19 cellular contexts compared by ENCODE assay signal in genomic region chr11:66725646-66726045, GRCh38. TPM values are rescaled to one million over a fixed set of nuclear protein-coding genes. Genes with fewer than 3 reads are reported as not detected.
DNase-seq lines count a peak whose midpoint lies in the region; ATAC-seq and TF ChIP-seq lines count a peak whose summit lies in the region.
"Had no signal": no experiment of that assay in that cellular context is flagged by ENCODE, and none has a peak within 500 bp of the region (broad histone marks: within the 10 kb centered on the region; RNA-seq: fewer than 3 reads in every experiment).

No MANE protein-coding gene starts in this region.

- POLR2A ChIA-PET in AG04449 (lab: Yijun Ruan, JAX) (no interaction called here), HEK293 (lab: Yijun Ruan, JAX) (interaction anchor here (0.6 to 2.0 kb wide), 3 partner anchors 18 to 118 kb away, joined by 3 to 7 read pairs (median 3); no protein-coding TSS in a partner anchor)

- H3K79me2 ChIP-seq in mesendoderm (ENCODE audit: control insufficient read depth, insufficient read depth, low read length), result peaks cover 4% of the 10 kb centered on the region

- H2AK5ac ChIP-seq in mesendoderm (ENCODE audit: low read length), result no peak overlapping the region

- no peak overlapping the region for H3K23ac ChIP-seq in mesendoderm (ENCODE audit: low read length)

- no CpG with 5 or more reads among the region's 10 CpGs for WGBS in mesendoderm (ENCODE audit: extremely low coverage, insufficient coverage, low lambda C conversion rate)

- peaks cover 30% of the 10 kb centered on the region for H3K4me1 Mint-ChIP-seq in brain

- no peak for ATAC-seq in left colon
- ATAC-seq: effector memory CD8-positive, alpha-beta T cell; right cardiac atrium; SK-N-SH treated with all-trans-retinoic acid at 6 μM for 48 hours had no signal

- peaks cover 5% of the 10 kb centered on the region for H3K36me3 Mint-ChIP-seq in brain
- H3K36me3 Mint-ChIP-seq: activated naive CD8-positive, alpha-beta T cell had no signal

- H3K4ac ChIP-seq in mesendoderm (ENCODE audit: low read depth, low read length), result no peak overlapping the region

- H3K27me3 ChIP-seq in mesendoderm (ENCODE audit: insufficient read depth, low read length, poor library complexity) (no peaks in the 10 kb centered on the region), colonic mucosa (peaks cover 11% of the 10 kb centered on the region)
- H3K27me3 ChIP-seq: vagina had no signal

- intact Hi-C loops in colonic mucosa (cut with DNase I), result no loop called here
- intact Hi-C loops in left colon (cut with DNase I, micrococcal nuclease), result no loop called here

- H3K27me3 Mint-ChIP-seq in brain, result peaks cover 3% of the 10 kb centered on the region

- no peak overlapping the region for H4K5ac ChIP-seq in mesendoderm (ENCODE audit: low read length)

- H3K4me2 ChIP-seq in mesendoderm (ENCODE audit: low read length), result no peak overlapping the region

- TF ChIP-seq CTCF in AG04449 (IDR thresholded peaks at IDR 0.05; ENCODE audit: insufficient read depth, low read length, missing control alignments), result no peak
- no peak for TF ChIP-seq CTCF in HEK293 (tag by site-specific recombination; IDR thresholded peaks at IDR 0.05)
- no peak for TF ChIP-seq CTCF in brain (conservative IDR thresholded peaks at IDR 0.05)
- no peak for TF ChIP-seq CTCF in colonic mucosa (IDR thresholded peaks at IDR 0.05)

- no peak overlapping the region for H3K18ac ChIP-seq in mesendoderm (ENCODE audit: low read length)

- peak; percentile 5 for DNase-seq in AG04449 (ENCODE audit: low read depth, low spot score)
- DNase-seq in mesendoderm, result peak; percentile 58
- DNase-seq in germinal center (ENCODE audit: low spot score), result no peak
- DNase-seq in inferior parietal cortex (ENCODE audit: extremely low spot score), result no peak
- no peak for DNase-seq in colonic mucosa
- DNase-seq in left colon, result no peak
- DNase-seq: activated CD4-positive, alpha-beta T cell treated with anti-CD3 and anti-CD28 coated beads, Interleukin-2, amount 50 U/mL, for 1 hour; effector memory CD8-positive, alpha-beta T cell; GDM1; NCI-H1436; NCI-H526; right cardiac atrium; stimulated activated CD4-positive, alpha-beta T cell treated with anti-CD3 and anti-CD28 coated beads, Interleukin-1b, Interleukin-23, amount 100 ng/mL, for 48 hours had no signal

- peaks cover 0 to 3% (median 0%) of the 10 kb centered on the region in 5 experiments for H3K9me3 Mint-ChIP-seq in brain
- H3K9me3 Mint-ChIP-seq: effector memory CD8-positive, alpha-beta T cell had no signal

- no peak overlapping the region for H3K56ac ChIP-seq in mesendoderm (ENCODE audit: low read length)

- H2BK15ac ChIP-seq in mesendoderm (replicated peaks; ENCODE audit: low read depth), result no peak overlapping the region

- no peak overlapping the region for H2BK5ac ChIP-seq in mesendoderm (ENCODE audit: low read length)

- H3K27ac Mint-ChIP-seq in brain, result peak overlapping the region in 3 of 5 experiments; percentile 16 to 61 (median 48)
- H3K27ac Mint-ChIP-seq: activated naive CD8-positive, alpha-beta T cell; effector memory CD8-positive, alpha-beta T cell had no signal

- H3K79me1 ChIP-seq in mesendoderm (ENCODE audit: low read length), result peaks cover 7% of the 10 kb centered on the region

- CTCF ChIA-PET in AG04449 (lab: Yijun Ruan, JAX) (interaction anchor here (0.8 to 2.5 kb wide), 8 partner anchors 12 to 339 kb away, joined by 3 to 9 read pairs (median 4); no protein-coding TSS in a partner anchor), HEK293 (lab: Yijun Ruan, JAX) (interaction anchor here (0.6 to 2.0 kb wide), 6 partner anchors 9 to 1046 kb away, joined by 3 to 8 read pairs (median 6); no protein-coding TSS in a partner anchor)

- H4K8ac ChIP-seq in mesendoderm (ENCODE audit: low read depth, low read length), result no peak overlapping the region

- no peak overlapping the region for H2BK120ac ChIP-seq in mesendoderm (ENCODE audit: low read depth, low read length)

- H3K4me1 ChIP-seq in HEK293 (ENCODE audit: control insufficient read depth, insufficient read depth, low read length) (peaks cover 4% of the 10 kb centered on the region; the same call in 1 of the 2 replicates), mesendoderm (ENCODE audit: control insufficient read depth, low read depth, low read length) (no peaks in the 10 kb centered on the region), colonic mucosa (no peaks in the 10 kb centered on the region)

- H3K27ac ChIP-seq in HEK293 (ENCODE audit: extremely low read depth, low read depth, low read length), result no peak overlapping the region
- no peak overlapping the region for H3K27ac ChIP-seq in mesendoderm (ENCODE audit: low read depth, low read length)
- H3K27ac ChIP-seq in colonic mucosa, result no peak overlapping the region
- H3K27ac ChIP-seq: vagina had no signal

- H3K9me3 ChIP-seq in HEK293 (ENCODE audit: control insufficient read depth, insufficient read depth, low read depth, low read length), result no peaks in the 10 kb centered on the region
- H3K9me3 ChIP-seq in colonic mucosa, result no peaks in the 10 kb centered on the region
- H3K9me3 ChIP-seq: vagina had no signal

- H3K36me3 ChIP-seq in HEK293 (ENCODE audit: control insufficient read depth in 2 of 2, insufficient read depth in 1 of 2, low read length in 2 of 2) (no peaks in the 10 kb centered on the region; a peak in 1 of 3 replicates), mesendoderm (ENCODE audit: control insufficient read depth, insufficient read depth, low read length) (no peaks in the 10 kb centered on the region), colonic mucosa (no peaks in the 10 kb centered on the region)
- H3K36me3 ChIP-seq: vagina had no signal

- H3K4me3 Mint-ChIP-seq in brain, result peak overlapping the region; percentile 83 to 91 (median 84)

- H3K4me3 ChIP-seq in AG04449 (ENCODE audit: low read depth, low read length), result no peak overlapping the region
- H3K4me3 ChIP-seq in HEK293 (ENCODE audit: low read depth, low read length), result no peak overlapping the region
- no peak overlapping the region for H3K4me3 ChIP-seq in mesendoderm (ENCODE audit: low read length)
- H3K4me3 ChIP-seq in colonic mucosa, result no peak overlapping the region
- H3K4me3 ChIP-seq: lung, vagina had no signal

- H3K9ac ChIP-seq in mesendoderm (ENCODE audit: low read length) (no peak overlapping the region), colonic mucosa (ENCODE audit: low read depth in 2 of 2, low read length in 2 of 2) (no peak overlapping the region)

TF ChIP-seq in HEK293, 187 proteins besides CTCF, POLR2A, EP300 and RAD21:
- TF ChIP-seq ZBTB20 (tag by site-specific recombination; IDR thresholded peaks at IDR 0.05) (no peak), GLIS1 (tag by site-specific recombination; IDR thresholded peaks at IDR 0.05) (peak; percentile 20; the same call in 1 of the 2 replicates), ZNF555 (tag by site-specific recombination; conservative IDR thresholded peaks at IDR 0.05) (no peak), KLF9 (tag by site-specific recombination; IDR thresholded peaks at IDR 0.05; ENCODE audit: low read depth) (no peak), ZNF16 (tag by site-specific recombination; IDR thresholded peaks at IDR 0.05; ENCODE audit: low read depth) (no peak), ZNF510 (tag by site-specific recombination; IDR thresholded peaks at IDR 0.05; ENCODE audit: insufficient replicate concordance) (no peak), ZNF660 (tag by site-specific recombination; IDR thresholded peaks at IDR 0.05) (no peak), ZNF341 (tag by site-specific recombination; IDR thresholded peaks at IDR 0.05; ENCODE audit: low read depth) (no peak)

RNA-seq across cellular contexts. Expression of gene SPTBN2, which starts 3.4 kb away (rescaled TPM):
- 115 TPM for polyA plus RNA-seq in brain (ENCODE audit: insufficient read depth, low read depth, low replicate concordance)
- polyA plus RNA-seq in mesendoderm (2013, experiment 1 of 2), result 14.9 TPM
- 15.9 TPM for polyA plus RNA-seq in mesendoderm (2013, experiment 2 of 2)
- total RNA-seq in colonic mucosa (1 to 10 TPM; 3.7 to 7.1 TPM), left colon (1 to 10 TPM; 3.9 to 7.3 TPM)

RNA-seq across cellular contexts. Expression of gene RBM4B, which starts 48.0 kb away (rescaled TPM):
- 40.5 TPM for polyA plus RNA-seq in brain (ENCODE audit: insufficient read depth, low read depth, low replicate concordance)
- 20.5 TPM for polyA plus RNA-seq in mesendoderm (2013, experiment 1 of 2)
- polyA plus RNA-seq in mesendoderm (2013, experiment 2 of 2), result 19.3 TPM
- total RNA-seq in colonic mucosa (10 to 100 TPM; 14.1 to 16.5 TPM), left colon (10 to 100 TPM; 14.7 to 17.6 TPM)

Comparison
In these comparisons a context has a peak if more than half of its experiments do, and no peak if none do; other contexts are left out.
1. DNase-seq: peak in AG04449 (single experiment) and mesendoderm (single experiment); none in germinal center (single experiment), inferior parietal cortex (single experiment), colonic mucosa (single experiment) and left colon (0 of 2).